Comparison of ENCODE assay signal across 9 cellular contexts in genomic region chr10:110358869-110359629, GRCh38. TPM values are rescaled to one million over a fixed set of nuclear protein-coding genes. Genes with fewer than 3 reads are reported as not detected.
DNase-seq lines count a peak whose midpoint lies in the region; ATAC-seq and TF ChIP-seq lines count a peak whose summit lies in the region.
"Had no signal": no experiment of that assay in that cellular context is flagged by ENCODE, and none has a peak within 500 bp of the region (broad histone marks: within the 10 kb centered on the region; RNA-seq: fewer than 3 reads in every experiment).

No MANE protein-coding gene starts in this region.

- no peak for TF ChIP-seq CTCF in left lung (IDR thresholded peaks at IDR 0.05)
- no peak for TF ChIP-seq CTCF in lower leg skin (IDR thresholded peaks at IDR 0.05)

- no peak for ATAC-seq in activated T-helper 17 cell treated with anti-CD3 and anti-CD28 coated beads, Interleukin-2, amount 50 U/mL, for 72 hours (replicated peaks)
- ATAC-seq in left lung, result peak; percentile 62
- no peak for ATAC-seq in HG03045 (IDR thresholded peaks at IDR 0.05; ENCODE audit: unreplicated experiment)

- peaks cover 60% of the 10 kb centered on the region for H3K4me1 ChIP-seq in CD4-positive, alpha-beta memory T cell (ENCODE audit: insufficient read depth, low read length)
- peaks cover 0 to 16% of the 10 kb centered on the region in 2 donors for H3K4me1 ChIP-seq in left lung

- intact Hi-C loops in CD4-positive, alpha-beta memory T cell (cut with micrococcal nuclease), result no loop called here
- intact Hi-C loops in left lung (cut with DNase I) (no loop called here), lower leg skin (cut with DNase I; ENCODE audit: low total_unique reads) (no loop called here)

- no peaks in the 10 kb centered on the region for H3K9me3 ChIP-seq in CD4-positive, alpha-beta memory T cell (ENCODE audit: control insufficient read depth in 1 of 2, low read length in 2 of 2)
- no peaks in the 10 kb centered on the region for H3K9me3 ChIP-seq in left lung

- POLR2A ChIA-PET in CD4-positive, alpha-beta memory T cell (lab: Charles Lee; ENCODE audit: partially characterized antibody), result interaction anchor here (0.8 kb wide), 1 partner anchor 138 kb away, joined by 3 read pairs; no protein-coding TSS in a partner anchor

- no peak overlapping the region for H3K4me3 ChIP-seq in CD4-positive, alpha-beta memory T cell (ENCODE audit: low read length in 2 of 2)
- H3K4me3 ChIP-seq in left lung (no peak overlapping the region), lower leg skin (ENCODE audit: low read depth, poor library complexity, severe bottlenecking) (no peak overlapping the region)

- 54 to 69% methylated on average over 7 of the region's 7 CpGs for WGBS in lower leg skin, 2 donors

- H3K4me1 Mint-ChIP-seq in CD4-positive, alpha-beta memory T cell, result peaks cover 49 to 66% (median 61%) of the 10 kb centered on the region in 4 donors
- H3K4me1 Mint-ChIP-seq in activated T-helper 17 cell treated with anti-CD3 and anti-CD28 coated beads, Interleukin-2, amount 50 U/mL, for 72 hours, result peaks cover 63% of the 10 kb centered on the region

- no peak for DNase-seq in CD4-positive, alpha-beta memory T cell
- DNase-seq in HT1080 (ENCODE audit: low read depth) (peak; percentile 70), left lung (no peak), NCI-H526 treated with DMSO at 0.1 percent for 48 hours (lab: John Stamatoyannopoulos, UW) (no peak), lower leg skin (ENCODE audit: low spot score in 2 of 2) (no peak), NCI-H2107 treated with DMSO at 0.1 percent for 48 hours (lab: John Stamatoyannopoulos, UW; ENCODE audit: unreplicated experiment) (no peak)

- peak overlapping the region in 2 of 8 donors; percentile 59 to 64 for H3K4me3 Mint-ChIP-seq in CD4-positive, alpha-beta memory T cell
- H3K4me3 Mint-ChIP-seq in activated T-helper 17 cell treated with anti-CD3 and anti-CD28 coated beads, Interleukin-2, amount 50 U/mL, for 72 hours, result peak overlapping the region; percentile 82

- no peak for TF ChIP-seq POLR2A in lower leg skin (IDR thresholded peaks at IDR 0.05)

- H3K9me3 Mint-ChIP-seq in CD4-positive, alpha-beta memory T cell, result peaks cover 0 to 8% (median 5%) of the 10 kb centered on the region in 8 donors
- no peaks in the 10 kb centered on the region for H3K9me3 Mint-ChIP-seq in activated T-helper 17 cell treated with anti-CD3 and anti-CD28 coated beads, Interleukin-2, amount 50 U/mL, for 72 hours

- no peaks in the 10 kb centered on the region for H3K27me3 Mint-ChIP-seq in CD4-positive, alpha-beta memory T cell
- no peaks in the 10 kb centered on the region for H3K27me3 Mint-ChIP-seq in activated T-helper 17 cell treated with anti-CD3 and anti-CD28 coated beads, Interleukin-2, amount 50 U/mL, for 72 hours

- no peaks in the 10 kb centered on the region for H3K36me3 ChIP-seq in CD4-positive, alpha-beta memory T cell (ENCODE audit: insufficient read depth, low read length)
- H3K36me3 ChIP-seq in left lung, result no peaks in the 10 kb centered on the region

- H3K27ac ChIP-seq in CD4-positive, alpha-beta memory T cell (ENCODE audit: low read depth, low read length), result no peak overlapping the region
- H3K27ac ChIP-seq in left lung, result no peak overlapping the region
- H3K27ac ChIP-seq: HL-60 had no signal

- H3K36me3 Mint-ChIP-seq in CD4-positive, alpha-beta memory T cell, result peaks cover 0 to 9% of the 10 kb centered on the region in 2 donors
- H3K36me3 Mint-ChIP-seq in activated T-helper 17 cell treated with anti-CD3 and anti-CD28 coated beads, Interleukin-2, amount 50 U/mL, for 72 hours (ENCODE audit: low read depth), result peaks cover 5% of the 10 kb centered on the region

- CTCF ChIA-PET in CD4-positive, alpha-beta memory T cell (lab: Charles Lee; ENCODE audit: partially characterized antibody), result no interaction called here

- peak overlapping the region in 6 of 7 donors; percentile 8 to 100 (median 100) for H3K27ac Mint-ChIP-seq in CD4-positive, alpha-beta memory T cell
- no peak overlapping the region for H3K27ac Mint-ChIP-seq in activated T-helper 17 cell treated with anti-CD3 and anti-CD28 coated beads, Interleukin-2, amount 50 U/mL, for 72 hours

- H3K27me3 ChIP-seq in CD4-positive, alpha-beta memory T cell (ENCODE audit: insufficient read depth, low read length), result no peaks in the 10 kb centered on the region
- H3K27me3 ChIP-seq in left lung, result no peaks in the 10 kb centered on the region

RNA-seq across cellular contexts. Expression of gene SMNDC1, which starts 54.3 kb away (rescaled TPM):
- 10 to 100 TPM; 39.0 to 39.3 TPM for total RNA-seq in CD4-positive, alpha-beta memory T cell
- polyA plus RNA-seq in CD4-positive, alpha-beta memory T cell, result 10 to 100 TPM; 11.3 to 22.6 TPM
- 7.0 and 8.6 TPM in 2 replicates for total RNA-seq in HT1080 (2014; rRNA removed; shearing (Covaris generic))
- polyA plus RNA-seq in HT1080 (2015; cell fraction: cytosol; rRNA removed), result 29.2 and 32.0 TPM in 2 replicates
- 33.8 and 35.8 TPM in 2 replicates for polyA plus RNA-seq in HT1080 (2015; cell fraction: nucleus; rRNA removed)
- total RNA-seq in activated T-helper 17 cell treated with anti-CD3 and anti-CD28 coated beads, Interleukin-2, amount 50 U/mL, for 72 hours, result 10 to 100 TPM; 35.8 to 40.1 TPM
- 10 to 100 TPM; 24.2 to 26.2 TPM for total RNA-seq in left lung
- 10 to 100 TPM in 2 of 4 donors, 1 to 10 TPM in 2; 8.0 to 20.5 (median 10.6) TPM for total RNA-seq in lower leg skin
